In the genomic region with DNA sequence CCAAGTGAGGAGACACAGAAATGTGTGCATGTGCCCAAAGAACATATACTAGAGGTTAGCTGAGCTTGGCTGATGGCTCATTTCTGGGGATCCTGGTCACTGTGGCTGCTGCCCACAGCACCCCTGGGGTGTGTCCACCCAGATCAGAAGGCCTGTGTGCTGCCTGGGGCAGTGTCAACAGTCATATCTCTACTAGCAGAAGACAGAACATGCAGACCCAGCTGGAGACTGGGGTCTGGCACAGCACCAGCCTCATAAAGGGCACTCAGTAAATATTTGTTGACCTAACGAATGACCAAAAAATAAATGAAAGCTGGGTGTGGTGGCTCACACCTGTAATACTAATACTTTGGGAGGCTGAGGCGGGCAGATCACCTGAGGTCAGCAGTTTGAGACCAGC, we compare ENCODE assay signal across 28 cellular contexts. TPM values are rescaled to one million over a fixed set of nuclear protein-coding genes. Genes with fewer than 3 reads are reported as not detected.
"Had no signal": no experiment of that assay in that cellular context is flagged by ENCODE, and none has a peak within 500 bp of the region (broad histone marks: within the 10 kb centered on the region; RNA-seq: fewer than 3 reads in every experiment).

No MANE protein-coding gene starts in this region.

- H3K9me3 ChIP-seq: MG63, SJCRH30 had no signal

- H3K27ac ChIP-seq: brain microvascular endothelial cell, SJCRH30, SK-N-MC had no signal

- H3K27me3 ChIP-seq: brain microvascular endothelial cell, SJCRH30 had no signal

- H3K36me3 ChIP-seq: brain microvascular endothelial cell, MG63, SJCRH30 had no signal

- DNase-seq: activated CD4-positive, alpha-beta T cell treated with anti-CD3 and anti-CD28 coated beads for 36 hours; activated CD4-positive, alpha-beta T cell treated with anti-CD3 and anti-CD28 coated beads, Interleukin-2, amount 10 ng/mL, durations not matched to agents 7 days and 5 days; activated CD4-positive, alpha-beta T cell treated with anti-CD3 and anti-CD28 coated beads, Interleukin-2, amount 50 U/mL, for 48 hours; activated CD8-positive, alpha-beta T cell treated with anti-CD3 and anti-CD28 coated beads, Interleukin-2, amount 10 ng/mL, durations not matched to agents 7 days and 5 days; activated gamma-delta T cell treated with Interleukin-2 at 50 U/mL for 16 hours; activated naive CD4-positive, alpha-beta T cell treated with anti-CD3 and anti-CD28 coated beads, Interleukin-2, amount 10 ng/mL, durations not matched to agents 7 days and 5 days; activated naive CD8-positive, alpha-beta T cell treated with anti-CD3 and anti-CD28 coated beads for 36 hours; activated T-cell treated with anti-CD3 and anti-CD28 coated beads, Interleukin-2, amount 50 U/mL, for 24 hours; amniotic stem cell; aorta; brain microvascular endothelial cell; central memory CD4-positive, alpha-beta T cell; KBM-7; MG63; NCI-H1092; NCI-H1436 treated with DMSO at 0.1 percent for 48 hours; NCI-H1930; NCI-H2081 treated with DMSO at 0.1 percent for 48 hours; NCI-H226; NCI-H446 treated with DMSO at 0.1 percent for 48 hours; NCI-H524; SHP77; SJCRH30 had no signal

- H3K4me1 ChIP-seq: SJCRH30 had no signal

- H3K4me3 ChIP-seq: MG63, SJCRH30, SK-N-MC had no signal

- FAIRE-seq: TTC549 had no signal

RNA-seq across cellular contexts. Expression of gene CHRNA3, which starts 16.4 kb away (rescaled TPM):
- total RNA-seq: activated CD4-positive, alpha-beta T cell treated with anti-CD3 and anti-CD28 coated beads for 36 hours; activated CD4-positive, alpha-beta T cell treated with anti-CD3 and anti-CD28 coated beads, Interleukin-2, amount 10 ng/mL, durations not matched to agents 7 days and 5 days; activated CD8-positive, alpha-beta T cell treated with anti-CD3 and anti-CD28 coated beads, Interleukin-2, amount 10 ng/mL, durations not matched to agents 7 days and 5 days; activated naive CD8-positive, alpha-beta T cell treated with anti-CD3 and anti-CD28 coated beads for 36 hours; activated T-helper 1 cell treated with anti-CD3 and anti-CD28 coated beads, Interleukin-12 subunit alpha, Interleukin-12 subunit beta, Interleukin-2, Interleukin-4 antibody, amounts not matched to agents 30 ng/mL and 10 ng/mL and 1 ng/mL, durations not matched to agents 14 hours and 24 hours and 36 hours; aorta; RPMI7951; SJCRH30 had no signal
- polyA plus RNA-seq: aorta, IgD-negative memory B cell had no signal

RNA-seq across cellular contexts. Expression of gene CHRNB4, which starts 36.6 kb away (rescaled TPM):
- total RNA-seq: activated CD4-positive, alpha-beta T cell treated with anti-CD3 and anti-CD28 coated beads for 36 hours; activated CD4-positive, alpha-beta T cell treated with anti-CD3 and anti-CD28 coated beads, Interleukin-2, amount 10 ng/mL, durations not matched to agents 7 days and 5 days; activated CD8-positive, alpha-beta T cell treated with anti-CD3 and anti-CD28 coated beads, Interleukin-2, amount 10 ng/mL, durations not matched to agents 7 days and 5 days; activated naive CD8-positive, alpha-beta T cell treated with anti-CD3 and anti-CD28 coated beads for 36 hours; activated T-helper 1 cell treated with anti-CD3 and anti-CD28 coated beads, Interleukin-12 subunit alpha, Interleukin-12 subunit beta, Interleukin-2, Interleukin-4 antibody, amounts not matched to agents 30 ng/mL and 10 ng/mL and 1 ng/mL, durations not matched to agents 14 hours and 24 hours and 36 hours; aorta; RPMI7951 had no signal
- polyA plus RNA-seq: aorta, IgD-negative memory B cell had no signal
